22 cellular contexts compared by ENCODE assay signal in the genomic region with DNA sequence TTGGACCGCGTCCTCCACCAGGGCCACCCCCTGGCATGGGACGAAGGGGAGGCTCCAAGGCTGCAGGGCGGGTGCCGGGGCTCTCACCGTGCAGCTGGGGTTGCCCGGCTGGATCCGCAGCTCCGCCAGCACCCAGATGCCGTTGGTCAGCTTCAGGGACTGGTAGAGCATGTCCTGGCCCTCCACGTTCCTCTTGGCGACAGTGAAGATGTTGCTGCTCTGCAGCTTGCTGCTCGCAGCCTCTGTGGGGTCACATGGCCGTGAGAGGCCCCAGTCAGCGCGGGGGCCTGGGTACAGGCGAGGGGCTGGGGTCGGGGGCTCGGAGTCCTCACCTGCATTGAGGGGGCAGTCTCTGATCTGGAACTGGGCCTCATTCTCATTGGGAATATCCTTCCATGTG. TPM values are rescaled to one million over a fixed set of nuclear protein-coding genes. Genes with fewer than 3 reads are reported as not detected.
"Had no signal": no experiment of that assay in that cellular context is flagged by ENCODE, and none has a peak within 500 bp of the region (broad histone marks: within the 10 kb centered on the region; RNA-seq: fewer than 3 reads in every experiment).

No MANE protein-coding gene starts in this region.

- H3K27ac Mint-ChIP-seq: activated CD4-positive, alpha-beta T cell treated with anti-CD3 and anti-CD28 coated beads, Interleukin-2, amount 10 ng/mL, durations not matched to agents 7 days and 5 days; activated naive CD4-positive, alpha-beta T cell treated with anti-CD3 and anti-CD28 coated beads, Interleukin-2, amount 10 ng/mL, durations not matched to agents 7 days and 5 days; activated naive CD8-positive, alpha-beta T cell treated with anti-CD3 and anti-CD28 coated beads, Interleukin-2, amount 50 U/mL, for 24 hours; mesothelial cell of epicardium; natural killer cell treated with Interleukin-12 subunit alpha and Interleukin-12 subunit beta and Interleukin-15 and Interleukin-18, amount 100 ng/mL, for 72 hours; progenitor cell of endocrine pancreas; T-helper 1 cell treated with Interleukin-12 subunit alpha and Interleukin-12 subunit beta and Interleukin-4 antibody, amounts not matched to agents 30 μg/mL and 1 μg/mL, for 36 hours had no signal

- H3K9me3 ChIP-seq: ascending aorta, breast epithelium, esophagus squamous epithelium, right atrium auricular region, stomach, thoracic aorta, upper lobe of right lung had no signal

- H3K4me1 Mint-ChIP-seq: activated CD4-positive, alpha-beta T cell treated with anti-CD3 and anti-CD28 coated beads, Interleukin-2, amount 10 ng/mL, durations not matched to agents 7 days and 5 days; activated naive CD4-positive, alpha-beta T cell treated with anti-CD3 and anti-CD28 coated beads, Interleukin-2, amount 10 ng/mL, durations not matched to agents 7 days and 5 days; activated naive CD8-positive, alpha-beta T cell treated with anti-CD3 and anti-CD28 coated beads, Interleukin-2, amount 50 U/mL, for 24 hours had no signal

- DNase-seq: activated CD4-positive, alpha-beta T cell treated with anti-CD3 and anti-CD28 coated beads, Interleukin-2, amount 10 ng/mL, durations not matched to agents 7 days and 5 days; activated CD8-positive, alpha-beta memory T cell treated with anti-CD3 and anti-CD28 coated beads, Interleukin-2, amount 50 U/mL, for 48 hours; activated effector memory CD4-positive, alpha-beta T cell treated with Interleukin-2 at 50 U/mL for 16 hours; activated naive CD4-positive, alpha-beta T cell treated with anti-CD3 and anti-CD28 coated beads, Interleukin-2, amount 10 ng/mL, durations not matched to agents 7 days and 5 days; activated naive CD8-positive, alpha-beta T cell treated with anti-CD3 and anti-CD28 coated beads, Interleukin-2, amount 50 U/mL, for 24 hours; activated T-cell treated with anti-CD3 and anti-CD28 coated beads, Interleukin-2, amount 50 U/mL, for 48 hours; cerebellar nuclear complex; effector CD8-positive, alpha-beta T cell; esophagus squamous epithelium; stimulated activated CD4-positive, alpha-beta T cell treated with anti-CD3 and anti-CD28 coated beads, Interleukin-15, amount 100 ng/mL, for 24 hours; stimulated activated CD4-positive, alpha-beta T cell treated with anti-CD3 and anti-CD28 coated beads, Interleukin-4, amount 100 ng/mL, for 1 hour; stomach; upper lobe of right lung had no signal

- H3K27me3 ChIP-seq: ascending aorta, breast epithelium, esophagus squamous epithelium, right atrium auricular region, stomach, upper lobe of right lung had no signal

- H3K27me3 Mint-ChIP-seq: activated CD4-positive, alpha-beta T cell treated with anti-CD3 and anti-CD28 coated beads, Interleukin-2, amount 10 ng/mL, durations not matched to agents 7 days and 5 days; activated naive CD4-positive, alpha-beta T cell treated with anti-CD3 and anti-CD28 coated beads, Interleukin-2, amount 10 ng/mL, durations not matched to agents 7 days and 5 days; activated naive CD8-positive, alpha-beta T cell treated with anti-CD3 and anti-CD28 coated beads, Interleukin-2, amount 50 U/mL, for 24 hours; natural killer cell treated with Interleukin-12 subunit alpha and Interleukin-12 subunit beta and Interleukin-15 and Interleukin-18, amount 100 ng/mL, for 72 hours; progenitor cell of endocrine pancreas had no signal

- H3K4me1 ChIP-seq: ascending aorta, right atrium auricular region, upper lobe of right lung had no signal

- H3K36me3 Mint-ChIP-seq: natural killer cell treated with Interleukin-12 subunit alpha and Interleukin-12 subunit beta and Interleukin-15 and Interleukin-18, amount 100 ng/mL, for 72 hours had no signal

- H3K27ac ChIP-seq: ascending aorta, esophagus squamous epithelium, right atrium auricular region, skin epidermis, stomach, thoracic aorta, upper lobe of right lung had no signal

- H3K9me3 Mint-ChIP-seq: activated CD4-positive, alpha-beta T cell treated with anti-CD3 and anti-CD28 coated beads, Interleukin-2, amount 10 ng/mL, durations not matched to agents 7 days and 5 days; activated naive CD4-positive, alpha-beta T cell treated with anti-CD3 and anti-CD28 coated beads, Interleukin-2, amount 10 ng/mL, durations not matched to agents 7 days and 5 days; activated naive CD8-positive, alpha-beta T cell treated with anti-CD3 and anti-CD28 coated beads, Interleukin-2, amount 50 U/mL, for 24 hours; mesothelial cell of epicardium; natural killer cell treated with Interleukin-12 subunit alpha and Interleukin-12 subunit beta and Interleukin-15 and Interleukin-18, amount 100 ng/mL, for 72 hours; T-helper 1 cell treated with Interleukin-12 subunit alpha and Interleukin-12 subunit beta and Interleukin-4 antibody, amounts not matched to agents 30 μg/mL and 1 μg/mL, for 36 hours had no signal

- H3K36me3 ChIP-seq: breast epithelium had no signal

- H3K4me3 Mint-ChIP-seq: activated CD4-positive, alpha-beta T cell treated with anti-CD3 and anti-CD28 coated beads, Interleukin-2, amount 10 ng/mL, durations not matched to agents 7 days and 5 days; activated naive CD4-positive, alpha-beta T cell treated with anti-CD3 and anti-CD28 coated beads, Interleukin-2, amount 10 ng/mL, durations not matched to agents 7 days and 5 days; activated naive CD8-positive, alpha-beta T cell treated with anti-CD3 and anti-CD28 coated beads, Interleukin-2, amount 50 U/mL, for 24 hours; mesothelial cell of epicardium; natural killer cell treated with Interleukin-12 subunit alpha and Interleukin-12 subunit beta and Interleukin-15 and Interleukin-18, amount 100 ng/mL, for 72 hours; T-helper 1 cell treated with Interleukin-12 subunit alpha and Interleukin-12 subunit beta and Interleukin-4 antibody, amounts not matched to agents 30 μg/mL and 1 μg/mL, for 36 hours had no signal

- H3K4me3 ChIP-seq: ascending aorta, breast epithelium, esophagus squamous epithelium, right atrium auricular region, skin epidermis, stomach, thoracic aorta, upper lobe of right lung had no signal

RNA-seq across cellular contexts. Expression of gene RASL10A, which starts 14.8 kb away (rescaled TPM):
- total RNA-seq: ascending aorta had no signal
